In genomic region chrX:9467181-9467580, GRCh38 we compare ENCODE assay signal across 1 cellular context.
TF ChIP-seq lines count a peak whose summit lies in the region.

No MANE protein-coding gene starts in this region.

TF ChIP-seq in GM23338, 12 proteins besides CTCF, POLR2A, EP300 and RAD21 (continued from another document):
- TF ChIP-seq ZNF462 (CRISPR knock-in tag; IDR thresholded peaks at IDR 0.05) (no peak), ZNF331 (CRISPR knock-in tag; IDR thresholded peaks at IDR 0.05; ENCODE audit: low read depth) (no peak), CREB1 (CRISPR knock-in tag; IDR thresholded peaks at IDR 0.05; ENCODE audit: low read depth) (no peak), JUNB (IDR thresholded peaks at IDR 0.05; ENCODE audit: unreplicated experiment) (no peak), EZH2phosphoT487 (IDR thresholded peaks at IDR 0.05; ENCODE audit: unreplicated experiment) (no peak), ZNF114 (CRISPR knock-in tag; IDR thresholded peaks at IDR 0.05) (no peak), POLR2AphosphoS5 (IDR thresholded peaks at IDR 0.05; ENCODE audit: low read depth) (no peak)
- TF ChIP-seq, protein P1, sequence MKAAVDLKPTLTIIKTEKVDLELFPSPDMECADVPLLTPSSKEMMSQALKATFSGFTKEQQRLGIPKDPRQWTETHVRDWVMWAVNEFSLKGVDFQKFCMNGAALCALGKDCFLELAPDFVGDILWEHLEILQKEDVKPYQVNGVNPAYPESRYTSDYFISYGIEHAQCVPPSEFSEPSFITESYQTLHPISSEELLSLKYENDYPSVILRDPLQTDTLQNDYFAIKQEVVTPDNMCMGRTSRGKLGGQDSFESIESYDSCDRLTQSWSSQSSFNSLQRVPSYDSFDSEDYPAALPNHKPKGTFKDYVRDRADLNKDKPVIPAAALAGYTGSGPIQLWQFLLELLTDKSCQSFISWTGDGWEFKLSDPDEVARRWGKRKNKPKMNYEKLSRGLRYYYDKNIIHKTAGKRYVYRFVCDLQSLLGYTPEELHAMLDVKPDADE (IDR thresholded peaks at IDR 0.05): no peak
